11 cellular contexts compared by ENCODE assay signal in genomic region chr7:6394114-6394513, GRCh38. TPM values are rescaled to one million over a fixed set of nuclear protein-coding genes. Genes with fewer than 3 reads are reported as not detected.
DNase-seq lines count a peak whose midpoint lies in the region; ATAC-seq and TF ChIP-seq lines count a peak whose summit lies in the region.
"Had no signal": no experiment of that assay in that cellular context is flagged by ENCODE, and none has a peak within 500 bp of the region (broad histone marks: within the 10 kb centered on the region; RNA-seq: fewer than 3 reads in every experiment).

No MANE protein-coding gene starts in this region.

- H3K9me3 ChIP-seq in PC-3 (ENCODE audit: low read length) (no peaks in the 10 kb centered on the region), neutrophil (no peaks in the 10 kb centered on the region)
- H3K9me3 ChIP-seq: BLaER1 had no signal

- DNase-seq in PC-3: no peak
- DNase-seq in dorsolateral prefrontal cortex: no peak
- no peak for DNase-seq in epidermal melanocyte (ENCODE audit: insufficient read length, low spot score)
- DNase-seq in glomerular visceral epithelial cell (ENCODE audit: extremely low spot score): no peak
- no peak for DNase-seq in activated gamma-delta T cell treated with Interleukin-2 at 50 U/mL for 16 hours
- DNase-seq in omental fat pad (ENCODE audit: low spot score): no peak
- DNase-seq: activated naive CD4-positive, alpha-beta T cell treated with anti-CD3 and anti-CD28 coated beads, Interleukin-2, amount 10 ng/mL, durations not matched to agents 7 days and 5 days; NCI-H1930 had no signal

- H3K4me2 ChIP-seq in PC-3 (ENCODE audit: low read length): peak overlapping the region; percentile 72

- TF ChIP-seq CTCF in 22Rv1 (IDR thresholded peaks at IDR 0.05): no peak
- TF ChIP-seq CTCF in PC-3 (conservative IDR thresholded peaks at IDR 0.05; ENCODE audit: low read depth, low read length): no peak
- no peak for TF ChIP-seq CTCF in dorsolateral prefrontal cortex (IDR thresholded peaks at IDR 0.05 in 54 of 56, conservative IDR thresholded peaks at IDR 0.05 in 2 of 56; ENCODE audit: low read depth in 1 of 56, partially characterized antibody in 56 of 56)
- no peak for TF ChIP-seq CTCF in neutrophil (IDR thresholded peaks at IDR 0.05)
- TF ChIP-seq CTCF in omental fat pad (IDR thresholded peaks at IDR 0.05): no peak

- H3K79me2 ChIP-seq in PC-3 (ENCODE audit: low read length): peaks cover 95% of the 10 kb centered on the region

- H3K27ac ChIP-seq in 22Rv1: 0 out of 2 replicates have a peak overlapping the region, but pooled peaks have one; percentile 12
- H3K27ac ChIP-seq in PC-3 (ENCODE audit: low read length): peak overlapping the region; percentile 98
- H3K27ac ChIP-seq in dorsolateral prefrontal cortex: peak overlapping the region in 50 of 59 donors; percentile 3 to 94 (median 68)
- peak overlapping the region; percentile 54 for H3K27ac ChIP-seq in neutrophil

- BruUV-seq in PC-3 (replicated peaks; lab: Mats Ljungman, UMichigan): no TSS peak

- POLR2A ChIA-PET in PC-3 (lab: Charles Lee; ENCODE audit: unreplicated experiment): no interaction called here

- ATAC-seq in PC-3 (no peak), omental fat pad (ENCODE audit: low FRiP score) (no peak)

- H3F3A ChIP-seq in PC-3 (ENCODE audit: low read length, unreplicated experiment): peaks cover 14% of the 10 kb centered on the region

- no peaks in the 10 kb centered on the region for H3K27me3 ChIP-seq in PC-3 (ENCODE audit: low read length)
- no peaks in the 10 kb centered on the region for H3K27me3 ChIP-seq in dorsolateral prefrontal cortex
- H3K27me3 ChIP-seq in neutrophil: no peaks in the 10 kb centered on the region
- H3K27me3 ChIP-seq: BLaER1 had no signal

- H3K4me3 ChIP-seq in PC-3 (ENCODE audit: low read length): peak overlapping the region; percentile 41; the same call in 1 of the 2 replicates
- no peak overlapping the region for H3K4me3 ChIP-seq in dorsolateral prefrontal cortex
- H3K4me3 ChIP-seq in neutrophil (ENCODE audit: low read depth in 1 of 2, low read length in 1 of 2): no peak overlapping the region
- H3K4me3 ChIP-seq: BLaER1 had no signal

- peak overlapping the region; percentile 73 for H3K9ac ChIP-seq in PC-3 (ENCODE audit: low read length)
- H3K9ac ChIP-seq: BLaER1 had no signal

- no peak overlapping the region for H2AFZ ChIP-seq in PC-3 (ENCODE audit: low read length)

- CTCF ChIA-PET in PC-3 (lab: Charles Lee): no interaction called here

- H3K36me3 ChIP-seq in PC-3 (ENCODE audit: low read depth, low read length) (peaks cover 39% of the 10 kb centered on the region), neutrophil (peaks cover 64% of the 10 kb centered on the region)

- H4K20me1 ChIP-seq in PC-3 (ENCODE audit: low read length): peaks cover 25% of the 10 kb centered on the region; the same call in 1 of the 2 replicates

- H3K9me2 ChIP-seq in PC-3 (replicated peaks; ENCODE audit: low read length): no peaks in the 10 kb centered on the region

- intact Hi-C loops in PC-3 (cut with micrococcal nuclease): loop anchor here (5.0 kb wide), 1 partner anchor 43 kb away; no protein-coding TSS in a partner anchor
- intact Hi-C loops in dorsolateral prefrontal cortex (cut with DNase I): no loop called here

- H3K4me1 ChIP-seq in PC-3 (ENCODE audit: insufficient read depth, low read length) (peaks cover 45% of the 10 kb centered on the region), neutrophil (ENCODE audit: control insufficient read depth in 1 of 2, insufficient read depth in 1 of 2, low read depth in 1 of 2, low read length in 1 of 2) (peaks cover 15 to 26% of the 10 kb centered on the region in 2 experiments)

RNA-seq across cellular contexts. Expression of gene RAC1, which starts 19.8 kb away (rescaled TPM):
- total RNA-seq in PC-3 (2014; rRNA removed): 89.7 and 138 TPM in 2 replicates
- 100 to 1,000 TPM; 189 to 309 (median 248) TPM for total RNA-seq in dorsolateral prefrontal cortex
- total RNA-seq in omental fat pad: 100 to 1,000 TPM in 3 of 4 donors, 10 to 100 TPM in 1; 87.5 to 142 (median 116) TPM

RNA-seq across cellular contexts. Expression of gene FAM220A, which starts 45.3 kb away (rescaled TPM):
- total RNA-seq in PC-3 (2014; rRNA removed) (19.1 and 19.3 TPM in 2 replicates), dorsolateral prefrontal cortex (10 to 100 TPM; 17.0 to 54.5 (median 31.2) TPM), omental fat pad (10 to 100 TPM in 3 of 4 donors, 1 to 10 TPM in 1; 9.9 to 18.0 (median 14.2) TPM)

RNA-seq across cellular contexts. Expression of gene DAGLB, which starts 53.6 kb away (rescaled TPM):
- total RNA-seq in PC-3 (2014; rRNA removed): 23.4 and 34.5 TPM in 2 replicates
- 10 to 100 TPM; 29.3 to 64.4 (median 44.3) TPM for total RNA-seq in dorsolateral prefrontal cortex
- total RNA-seq in omental fat pad: 10 to 100 TPM; 10.7 to 25.9 (median 16.3) TPM

Comparison
In these comparisons a context has a peak if more than half of its experiments do, and no peak if none do; other contexts are left out.
1. H3K27ac ChIP-seq: peak in every context shown above with its lines; median percentile 98 in PC-3; 68 in dorsolateral prefrontal cortex; 54 in neutrophil; 12 in 22Rv1.